ENCODE assay signal across 17 cellular contexts in the genomic region with DNA sequence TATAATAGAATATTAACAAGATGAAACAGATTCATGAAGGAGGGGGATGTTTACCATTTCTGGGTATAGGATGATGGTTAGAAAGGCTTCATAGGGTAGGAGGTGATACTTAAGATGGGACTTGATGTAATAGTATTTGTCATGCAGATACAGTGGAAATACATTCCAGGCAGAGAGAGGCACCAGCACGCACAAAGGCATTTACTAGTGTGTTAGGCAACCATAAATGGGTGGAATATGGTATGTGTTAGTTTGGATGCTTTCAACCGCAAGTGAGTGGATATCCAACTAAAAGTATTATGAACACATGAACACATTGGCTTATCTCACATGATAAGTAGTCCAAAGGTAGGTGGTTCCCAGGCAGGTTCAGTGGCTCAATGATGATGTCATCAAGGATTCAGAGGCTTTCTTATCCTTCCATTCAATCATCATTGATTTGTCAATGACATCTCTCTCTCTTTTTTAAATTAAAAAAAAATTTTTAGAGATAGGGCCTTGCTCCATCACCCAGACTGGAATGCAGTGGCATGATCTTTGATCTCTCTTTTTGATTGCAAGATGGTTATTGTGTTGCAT. TPM values are rescaled to one million over a fixed set of nuclear protein-coding genes. Genes with fewer than 3 reads are reported as not detected.
DNase-seq lines count a peak whose midpoint lies in the region; TF ChIP-seq lines count a peak whose summit lies in the region.
"Had no signal": no experiment of that assay in that cellular context is flagged by ENCODE, and none has a peak within 500 bp of the region (broad histone marks: within the 10 kb centered on the region; RNA-seq: fewer than 3 reads in every experiment).

No MANE protein-coding gene starts in this region.

- no peak overlapping the region for H3K4me3 Mint-ChIP-seq in MCF 10A (ENCODE audit: unreplicated experiment)
- H3K4me3 Mint-ChIP-seq in activated CD4-positive, alpha-beta memory T cell treated with anti-CD3 and anti-CD28 coated beads, Interleukin-2, amount 10 ng/mL, durations not matched to agents 7 days and 5 days, result no peak overlapping the region
- H3K4me3 Mint-ChIP-seq: CD14-positive monocyte had no signal

- H3K9me3 ChIP-seq in GM23248 (ENCODE audit: low read depth), result no peaks in the 10 kb centered on the region
- H3K9me3 ChIP-seq: HAP-1 had no signal

- no peak overlapping the region for H3K4me2 ChIP-seq in GM23248 (ENCODE audit: unreplicated experiment)

- no peaks in the 10 kb centered on the region for H3K36me3 Mint-ChIP-seq in MCF 10A (ENCODE audit: insufficient read depth, unreplicated experiment)
- no peaks in the 10 kb centered on the region for H3K36me3 Mint-ChIP-seq in activated CD4-positive, alpha-beta memory T cell treated with anti-CD3 and anti-CD28 coated beads, Interleukin-2, amount 10 ng/mL, durations not matched to agents 7 days and 5 days (ENCODE audit: low read depth)
- H3K36me3 Mint-ChIP-seq: CD14-positive monocyte had no signal

- POLR2A ChIA-PET in AG04449 (lab: Yijun Ruan, JAX) (no interaction called here), MCF 10A (lab: Yijun Ruan, JAX) (no interaction called here)
- POLR2A ChIA-PET in activated CD4-positive, alpha-beta memory T cell treated with anti-CD3 and anti-CD28 coated beads, Interleukin-2, amount 10 ng/mL, durations not matched to agents 7 days and 5 days (lab: Charles Lee), result no interaction called here

- H3K27me3 Mint-ChIP-seq in MCF 10A (ENCODE audit: insufficient read depth, unreplicated experiment), result peaks cover 27% of the 10 kb centered on the region
- no peaks in the 10 kb centered on the region for H3K27me3 Mint-ChIP-seq in activated CD4-positive, alpha-beta memory T cell treated with anti-CD3 and anti-CD28 coated beads, Interleukin-2, amount 10 ng/mL, durations not matched to agents 7 days and 5 days

- no peaks in the 10 kb centered on the region for H3K79me2 ChIP-seq in GM23248 (ENCODE audit: insufficient read depth)

- in situ Hi-C loops in GM23248 (cut with MboI), result no loop called here

- H3F3A ChIP-seq in GM23248 (ENCODE audit: insufficient read depth), result no peaks in the 10 kb centered on the region

- no peaks in the 10 kb centered on the region for H3K4me1 Mint-ChIP-seq in MCF 10A (ENCODE audit: insufficient read depth, unreplicated experiment)
- H3K4me1 Mint-ChIP-seq in activated CD4-positive, alpha-beta memory T cell treated with anti-CD3 and anti-CD28 coated beads, Interleukin-2, amount 10 ng/mL, durations not matched to agents 7 days and 5 days, result no peaks in the 10 kb centered on the region
- H3K4me1 Mint-ChIP-seq: CD14-positive monocyte had no signal

- no peaks in the 10 kb centered on the region for H4K20me1 ChIP-seq in GM23248 (ENCODE audit: insufficient read depth)

- no peak overlapping the region for H3K9ac ChIP-seq in GM23248

- CTCF ChIA-PET in AG04449 (lab: Yijun Ruan, JAX) (no interaction called here), MCF 10A (lab: Yijun Ruan, JAX) (no interaction called here)
- CTCF ChIA-PET in activated CD4-positive, alpha-beta memory T cell treated with anti-CD3 and anti-CD28 coated beads, Interleukin-2, amount 10 ng/mL, durations not matched to agents 7 days and 5 days (lab: Charles Lee), result no interaction called here

- intact Hi-C loops in MCF 10A (cut with micrococcal nuclease), result no loop called here

- no peaks in the 10 kb centered on the region for H3K9me3 Mint-ChIP-seq in MCF 10A (ENCODE audit: unreplicated experiment)
- H3K9me3 Mint-ChIP-seq in activated CD4-positive, alpha-beta memory T cell treated with anti-CD3 and anti-CD28 coated beads, Interleukin-2, amount 10 ng/mL, durations not matched to agents 7 days and 5 days, result no peaks in the 10 kb centered on the region
- H3K9me3 Mint-ChIP-seq: CD14-positive monocyte had no signal

- no TSS peak for BruUV-seq in MCF 10A (replicated peaks; lab: Mats Ljungman, UMichigan)

- no peaks in the 10 kb centered on the region for H3K27me3 ChIP-seq in GM23248 (replicated peaks; ENCODE audit: insufficient read depth)

- no peaks in the 10 kb centered on the region for H3K4me1 ChIP-seq in GM23248 (ENCODE audit: insufficient read depth)
- H3K4me1 ChIP-seq: HAP-1 had no signal

- no peaks in the 10 kb centered on the region for H3K36me3 ChIP-seq in GM23248 (ENCODE audit: low read depth)
- H3K36me3 ChIP-seq: HAP-1 had no signal

- TF ChIP-seq CTCF in AG04449 (IDR thresholded peaks at IDR 0.05; ENCODE audit: insufficient read depth, low read length, missing control alignments) (no peak), foreskin fibroblast (IDR thresholded peaks at IDR 0.05; ENCODE audit: low read depth, low read length) (no peak), MCF 10A (IDR thresholded peaks at IDR 0.05; ENCODE audit: unreplicated experiment) (no peak)

- 50% methylated on average over 2 of the region's 2 CpGs for WGBS in GM23248 (ENCODE audit: low coverage in 1 of 2, low lambda C conversion rate in 2 of 2, missing lambda C conversion rate in 2 of 2), 2 experiments

- no peak overlapping the region for H3K27ac Mint-ChIP-seq in MCF 10A (ENCODE audit: low read depth, unreplicated experiment)
- no peak overlapping the region for H3K27ac Mint-ChIP-seq in activated CD4-positive, alpha-beta memory T cell treated with anti-CD3 and anti-CD28 coated beads, Interleukin-2, amount 10 ng/mL, durations not matched to agents 7 days and 5 days

- H3K4me3 ChIP-seq in AG04449 (ENCODE audit: low read depth, low read length) (no peak overlapping the region), GM23248 (no peak overlapping the region), foreskin fibroblast (ENCODE audit: low read depth in 1 of 2, low read length in 2 of 2) (no peak overlapping the region)
- H3K4me3 ChIP-seq: HAP-1, SK-N-MC had no signal

- no peaks in the 10 kb centered on the region for H3K9me2 ChIP-seq in GM23248 (ENCODE audit: insufficient read depth)

- H3K27ac ChIP-seq in GM23248, result no peak overlapping the region
- H3K27ac ChIP-seq: SK-N-MC had no signal

- DNase-seq in AG04449 (ENCODE audit: low read depth, low spot score), result peak; percentile 31
- peak; percentile 22 for DNase-seq in GM23248
- peak; percentile 81 for DNase-seq in amniotic epithelial cell (ENCODE audit: low read depth)
- peak; percentile 14 for DNase-seq in iris pigment epithelial cell (ENCODE audit: low read depth)
- DNase-seq in foreskin fibroblast, result no peak
- DNase-seq in MCF 10A (ENCODE audit: unreplicated experiment), result no peak
- no peak for DNase-seq in NCI-H1694 treated with DMSO at 0.1 percent for 48 hours (lab: John Stamatoyannopoulos, UW)
- no peak for DNase-seq in activated CD4-positive, alpha-beta memory T cell treated with anti-CD3 and anti-CD28 coated beads, Interleukin-2, amount 10 ng/mL, durations not matched to agents 7 days and 5 days
- DNase-seq: DMS79, NCI-H1105 treated with DMSO at 0.1 percent for 48 hours, NCI-H187 treated with DMSO at 0.1 percent for 48 hours, NCI-H2227 treated with DMSO at 0.1 percent for 48 hours, NCI-H524, SHP77 had no signal

- no peak overlapping the region for H2AFZ ChIP-seq in GM23248

RNA-seq across cellular contexts. Expression of a gene that starts 12.7 kb away (rescaled TPM):
- 2.4 and 4.9 TPM in 2 replicates for total RNA-seq in GM23248 (2014; rRNA removed; shearing (Covaris generic))
- 0.53 and 0.69 TPM in 2 replicates for polyA plus RNA-seq in GM23248 (2016; fragmentation: Nextera tagmentation; extraction: Ambion mirVana)
- 0.37 and 1.0 TPM in 2 replicates for total RNA-seq in MCF 10A (2022)
- 1 to 10 TPM; 3.5 to 3.7 TPM for total RNA-seq in activated CD4-positive, alpha-beta memory T cell treated with anti-CD3 and anti-CD28 coated beads, Interleukin-2, amount 10 ng/mL, durations not matched to agents 7 days and 5 days

Comparison
In these comparisons a context has a peak if more than half of its experiments do, and no peak if none do; other contexts are left out.
1. DNase-seq: peak in AG04449 (single experiment), GM23248 (single experiment), amniotic epithelial cell (single experiment) and iris pigment epithelial cell (single experiment); none in foreskin fibroblast (0 of 2), MCF 10A (single experiment), NCI-H1694 treated with DMSO at 0.1 percent for 48 hours (single experiment) and activated CD4-positive, alpha-beta memory T cell treated with anti-CD3 and anti-CD28 coated beads, Interleukin-2, amount 10 ng/mL, durations not matched to agents 7 days and 5 days (single experiment).